8 cellular contexts compared by ENCODE assay signal in the genomic region with DNA sequence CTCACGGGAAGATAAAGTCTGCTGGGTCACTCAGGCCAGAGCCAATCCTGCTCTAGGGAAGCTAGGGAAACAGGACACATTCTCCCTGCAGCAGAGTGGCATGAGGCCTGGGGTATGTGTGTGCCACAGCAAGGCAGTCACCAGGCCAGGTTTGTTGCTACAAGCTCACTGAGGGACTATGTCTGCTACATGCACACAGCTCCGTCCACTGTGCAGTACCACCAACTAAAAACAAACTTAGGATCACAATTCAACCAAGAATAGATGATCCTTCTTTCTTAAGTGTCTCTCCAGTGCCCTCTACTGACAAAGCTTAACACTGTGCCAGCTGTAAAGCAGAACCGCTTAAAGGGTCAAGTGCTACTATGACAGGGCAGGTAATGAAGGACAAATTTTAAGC.
A peak's percentile ranks its signal among the peaks of the same experiment; 100 is the strongest.
DNase-seq lines count a peak whose midpoint lies in the region; ATAC-seq lines count a peak whose summit lies in the region.

No MANE protein-coding gene starts in this region.

- peak; percentile 2 for DNase-seq in activated effector memory CD4-positive, alpha-beta T cell treated with Interleukin-2 at 50 U/mL for 16 hours
- no peak for DNase-seq in activated effector memory CD4-positive, alpha-beta T cell treated with anti-CD3 and anti-CD28 coated beads, Interleukin-2, amount 50 U/mL, for 16 hours
- DNase-seq in NCI-H524 (lab: John Stamatoyannopoulos, UW) (peak; percentile 79 to 85), iPS-NIHi7 (ENCODE audit: extremely low spot score) (peak; percentile 29), HCEC 1CT (no peak), putamen (ENCODE audit: low spot score) (no peak)
- DNase-seq in activated T-helper 1 cell treated with anti-CD3 and anti-CD28 coated beads, Interleukin-12 subunit alpha, Interleukin-12 subunit beta, Interleukin-2, Interleukin-4 antibody, amounts not matched to agents 30 ng/mL and 10 ng/mL and 1 ng/mL, durations not matched to agents 14 hours and 24 hours and 36 hours (ENCODE audit: low spot score), result peak; percentile 22

- ATAC-seq in HG02798 (IDR thresholded peaks at IDR 0.05; ENCODE audit: poor library complexity, unreplicated experiment), result peak; percentile 90

- no peak overlapping the region for H3K27ac Mint-ChIP-seq in activated T-helper 1 cell treated with anti-CD3 and anti-CD28 coated beads, Interleukin-12 subunit alpha, Interleukin-12 subunit beta, Interleukin-2, Interleukin-4 antibody, amounts not matched to agents 30 ng/mL and 10 ng/mL and 1 ng/mL, durations not matched to agents 14 hours and 24 hours and 36 hours

- H3K4me1 Mint-ChIP-seq in activated T-helper 1 cell treated with anti-CD3 and anti-CD28 coated beads, Interleukin-12 subunit alpha, Interleukin-12 subunit beta, Interleukin-2, Interleukin-4 antibody, amounts not matched to agents 30 ng/mL and 10 ng/mL and 1 ng/mL, durations not matched to agents 14 hours and 24 hours and 36 hours (ENCODE audit: low read depth), result no peaks in the 10 kb centered on the region

- no peaks in the 10 kb centered on the region for H3K36me3 Mint-ChIP-seq in activated T-helper 1 cell treated with anti-CD3 and anti-CD28 coated beads, Interleukin-12 subunit alpha, Interleukin-12 subunit beta, Interleukin-2, Interleukin-4 antibody, amounts not matched to agents 30 ng/mL and 10 ng/mL and 1 ng/mL, durations not matched to agents 14 hours and 24 hours and 36 hours (ENCODE audit: low read depth)

- no peaks in the 10 kb centered on the region for H3K9me3 Mint-ChIP-seq in activated T-helper 1 cell treated with anti-CD3 and anti-CD28 coated beads, Interleukin-12 subunit alpha, Interleukin-12 subunit beta, Interleukin-2, Interleukin-4 antibody, amounts not matched to agents 30 ng/mL and 10 ng/mL and 1 ng/mL, durations not matched to agents 14 hours and 24 hours and 36 hours

- peaks cover 7% of the 10 kb centered on the region for H3K27me3 Mint-ChIP-seq in activated T-helper 1 cell treated with anti-CD3 and anti-CD28 coated beads, Interleukin-12 subunit alpha, Interleukin-12 subunit beta, Interleukin-2, Interleukin-4 antibody, amounts not matched to agents 30 ng/mL and 10 ng/mL and 1 ng/mL, durations not matched to agents 14 hours and 24 hours and 36 hours (ENCODE audit: insufficient read depth)

- no peak overlapping the region for H3K4me3 Mint-ChIP-seq in activated T-helper 1 cell treated with anti-CD3 and anti-CD28 coated beads, Interleukin-12 subunit alpha, Interleukin-12 subunit beta, Interleukin-2, Interleukin-4 antibody, amounts not matched to agents 30 ng/mL and 10 ng/mL and 1 ng/mL, durations not matched to agents 14 hours and 24 hours and 36 hours

- intact Hi-C loops in activated T-helper 1 cell treated with anti-CD3 and anti-CD28 coated beads, Interleukin-12 subunit alpha, Interleukin-12 subunit beta, Interleukin-2, Interleukin-4 antibody, amounts not matched to agents 30 ng/mL and 10 ng/mL and 1 ng/mL, durations not matched to agents 14 hours and 24 hours and 36 hours (cut with micrococcal nuclease), result loop anchor here (1.0 to 10.0 kb wide), 3 partner anchors 473 to 773 kb away; no protein-coding TSS in a partner anchor

Comparison
In these comparisons a context has a peak if more than half of its experiments do, and no peak if none do; other contexts are left out.
1. DNase-seq: peak in activated effector memory CD4-positive, alpha-beta T cell treated with Interleukin-2 at 50 U/mL for 16 hours (single experiment), NCI-H524 (2 of 2), activated T-helper 1 cell treated with anti-CD3 and anti-CD28 coated beads, Interleukin-12 subunit alpha, Interleukin-12 subunit beta, Interleukin-2, Interleukin-4 antibody, amounts not matched to agents 30 ng/mL and 10 ng/mL and 1 ng/mL, durations not matched to agents 14 hours and 24 hours and 36 hours (single experiment) and iPS-NIHi7 (single experiment); none in activated effector memory CD4-positive, alpha-beta T cell treated with anti-CD3 and anti-CD28 coated beads, Interleukin-2, amount 50 U/mL, for 16 hours (single experiment), HCEC 1CT (single experiment) and putamen (single experiment).